In the genomic region with DNA sequence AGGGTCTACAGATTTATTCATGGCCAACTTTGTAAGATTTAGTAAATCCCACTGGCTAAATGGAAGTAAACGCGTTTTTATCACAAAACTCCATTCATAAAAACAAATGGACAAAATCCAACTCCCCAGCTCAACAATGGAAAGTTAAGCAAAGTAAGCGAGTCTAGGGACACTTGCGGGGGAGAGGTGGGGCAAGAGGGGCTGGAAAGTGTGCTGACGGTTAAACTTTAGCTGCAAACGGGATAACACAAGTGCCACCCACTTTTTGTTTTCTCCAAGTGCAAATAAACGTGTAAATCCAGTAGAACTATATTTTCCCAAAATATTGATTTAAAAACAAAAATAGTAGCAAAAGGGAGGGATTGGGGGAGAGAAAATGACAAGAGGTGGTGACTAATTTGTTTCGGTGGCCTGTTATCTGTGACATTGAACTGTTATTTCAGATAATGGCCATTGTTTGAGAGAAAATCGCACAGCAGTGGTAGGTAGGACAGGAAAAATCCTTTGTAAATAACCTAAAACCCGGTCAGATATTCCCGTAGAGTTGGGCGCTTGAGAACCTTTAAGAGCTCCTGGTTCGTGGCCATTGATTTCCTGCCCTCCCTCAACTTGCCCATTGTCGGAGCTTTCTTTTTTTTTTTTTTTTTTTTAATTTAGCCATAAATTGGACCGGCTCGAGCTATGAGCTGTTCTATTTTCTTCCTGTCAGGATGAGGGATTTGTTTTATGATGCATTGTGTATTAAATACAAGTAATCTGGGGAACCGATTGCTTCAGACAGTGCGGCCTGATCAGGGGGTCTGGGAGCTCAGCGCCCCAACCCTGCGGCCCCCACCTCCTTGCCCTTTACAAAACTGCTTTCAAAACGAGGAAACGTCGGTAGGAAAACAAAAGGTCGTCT, we compare ENCODE assay signal across 8 cellular contexts.
A peak's percentile ranks its signal among the peaks of the same experiment; 100 is the strongest.
DNase-seq lines count a peak whose midpoint lies in the region; ATAC-seq, FAIRE-seq and TF ChIP-seq lines count a peak whose summit lies in the region.

No MANE protein-coding gene starts in this region.

- peaks cover 0 to 61% (median 17%) of the 10 kb centered on the region in 3 donors for H3K4me1 ChIP-seq in esophagus squamous epithelium
- no peaks in the 10 kb centered on the region for H3K4me1 ChIP-seq in rectal smooth muscle tissue (ENCODE audit: control insufficient read depth, insufficient read depth, low read length)

- H3K36me3 ChIP-seq in esophagus squamous epithelium: no peaks in the 10 kb centered on the region
- no peaks in the 10 kb centered on the region for H3K36me3 ChIP-seq in rectal smooth muscle tissue (ENCODE audit: control insufficient read depth, insufficient read depth, low read length)

- DNase-seq in HuH-7 (ENCODE audit: low spot score) (peak; percentile 21), esophagus squamous epithelium (lab: John Stamatoyannopoulos, UW) (no peak), frontal cortex (ENCODE audit: low spot score in 2 of 2) (no peak), A172 (ENCODE audit: low spot score) (no peak), T-helper 9 cell (no peak)

- H3K4me3 ChIP-seq in esophagus squamous epithelium (peak overlapping the region; percentile 8 to 69 (median 32)), rectal smooth muscle tissue (ENCODE audit: low read length) (peak overlapping the region; percentile 19)

- H3K9ac ChIP-seq in rectal smooth muscle tissue (ENCODE audit: low read length): no peak overlapping the region

- 29 to 31% methylated on average over 22 to 24 of the region's 24 CpGs for WGBS in esophagus squamous epithelium, 2 donors

- peak; percentile 12 for ATAC-seq in GM19455 (IDR thresholded peaks at IDR 0.05; ENCODE audit: unreplicated experiment)
- ATAC-seq in GM19328 (IDR thresholded peaks at IDR 0.05; ENCODE audit: unreplicated experiment): no peak

- FAIRE-seq in frontal cortex (lab: Jason Lieb, UNC): no peak

- no peak for TF ChIP-seq POLR2A in esophagus squamous epithelium (IDR thresholded peaks at IDR 0.05)

- H3K27me3 ChIP-seq in esophagus squamous epithelium (peaks cover 0 to 45% (median 4%) of the 10 kb centered on the region in 4 donors), rectal smooth muscle tissue (ENCODE audit: control insufficient read depth, insufficient read depth, low read length) (peaks cover 16% of the 10 kb centered on the region)

- intact Hi-C loops in esophagus squamous epithelium (cut with DNase I): loop anchor here (5.0 kb wide), 1 partner anchor 514 kb away; the partner anchor contains the start of gene MECOM

- no peaks in the 10 kb centered on the region for H3K9me3 ChIP-seq in esophagus squamous epithelium

- H3K27ac ChIP-seq in esophagus squamous epithelium (peak overlapping the region; percentile 20 to 88 (median 66)), rectal smooth muscle tissue (ENCODE audit: low read depth, low read length) (no peak overlapping the region)

- no peak for TF ChIP-seq CTCF in esophagus squamous epithelium (IDR thresholded peaks at IDR 0.05)
